ENCODE assay signal across 1 cellular context in the genomic region with DNA sequence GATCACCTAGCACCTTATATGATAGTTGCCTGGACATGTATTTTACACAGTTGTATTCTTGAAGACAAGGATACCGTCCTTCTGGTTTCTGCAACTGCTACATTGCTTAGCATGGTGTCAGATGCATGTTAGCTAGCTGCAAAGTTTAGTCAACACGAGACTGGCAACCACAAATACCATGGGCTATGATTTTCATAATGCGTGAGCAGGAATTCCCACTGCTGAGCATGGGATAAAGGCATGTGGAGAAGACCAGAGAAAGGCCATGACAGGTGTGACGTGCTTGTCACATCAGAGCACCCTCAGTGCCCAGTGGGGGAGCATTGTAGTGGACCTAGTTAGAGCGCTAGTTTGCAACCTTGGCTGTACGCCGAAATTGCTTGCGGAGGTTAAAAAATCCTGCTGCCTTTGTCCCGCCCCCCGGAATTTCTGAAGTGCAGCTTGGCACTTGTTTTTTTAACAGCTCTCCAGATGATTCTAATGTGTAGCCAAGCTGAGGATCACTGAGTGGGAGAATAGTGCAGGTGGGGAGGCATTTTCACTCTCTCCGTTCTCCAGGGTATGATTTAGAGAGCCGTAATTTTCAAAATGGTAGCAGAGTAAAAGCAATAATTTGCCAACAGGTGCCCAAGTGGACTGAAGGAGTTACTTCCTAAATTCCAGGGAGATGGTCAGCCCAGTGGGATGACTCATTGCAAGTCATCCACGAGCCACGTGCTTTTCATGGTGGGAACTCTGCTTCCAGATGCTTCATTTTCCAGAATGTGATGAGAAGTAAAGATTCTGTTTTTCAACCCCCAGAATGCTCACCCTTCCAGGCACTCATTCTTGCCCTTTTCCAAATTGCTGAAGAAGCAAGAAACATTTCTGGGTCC.
TF ChIP-seq lines count a peak whose summit lies in the region.

No MANE protein-coding gene starts in this region.

TF ChIP-seq in SK-N-SH, 30 proteins besides CTCF, POLR2A, EP300 and RAD21 (continued from another document):
- no peak for TF ChIP-seq CHD2 (IDR thresholded peaks at IDR 0.05; ENCODE audit: low read length, partially characterized antibody)
- TF ChIP-seq MXI1 (IDR thresholded peaks at IDR 0.05; ENCODE audit: low read depth, low read length): no peak
- no peak for TF ChIP-seq GATA2 (CRISPR knock-in tag; IDR thresholded peaks at IDR 0.05)
- no peak for TF ChIP-seq NRF1 (IDR thresholded peaks at IDR 0.05; ENCODE audit: low read depth, low read length)
- TF ChIP-seq, protein P1, sequence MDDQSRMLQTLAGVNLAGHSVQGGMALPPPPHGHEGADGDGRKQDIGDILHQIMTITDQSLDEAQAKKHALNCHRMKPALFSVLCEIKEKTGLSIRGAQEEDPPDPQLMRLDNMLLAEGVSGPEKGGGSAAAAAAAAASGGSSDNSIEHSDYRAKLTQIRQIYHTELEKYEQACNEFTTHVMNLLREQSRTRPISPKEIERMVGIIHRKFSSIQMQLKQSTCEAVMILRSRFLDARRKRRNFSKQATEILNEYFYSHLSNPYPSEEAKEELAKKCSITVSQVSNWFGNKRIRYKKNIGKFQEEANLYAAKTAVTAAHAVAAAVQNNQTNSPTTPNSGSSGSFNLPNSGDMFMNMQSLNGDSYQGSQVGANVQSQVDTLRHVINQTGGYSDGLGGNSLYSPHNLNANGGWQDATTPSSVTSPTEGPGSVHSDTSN (IDR thresholded peaks at IDR 0.05): no peak
- no peak for TF ChIP-seq FOXJ3 (CRISPR knock-in tag; IDR thresholded peaks at IDR 0.05)
- no peak for TF ChIP-seq MEF2A (IDR thresholded peaks at IDR 0.05; ENCODE audit: borderline replicate concordance, low read depth)
- no peak for TF ChIP-seq SIN3A (IDR thresholded peaks at IDR 0.05; ENCODE audit: borderline replicate concordance, low read depth, low read length)
- TF ChIP-seq POLR2AphosphoS5 (IDR thresholded peaks at IDR 0.05; ENCODE audit: low read depth, low read length): no peak; the same call in 1 of the 2 replicates
- TF ChIP-seq, protein P2, sequence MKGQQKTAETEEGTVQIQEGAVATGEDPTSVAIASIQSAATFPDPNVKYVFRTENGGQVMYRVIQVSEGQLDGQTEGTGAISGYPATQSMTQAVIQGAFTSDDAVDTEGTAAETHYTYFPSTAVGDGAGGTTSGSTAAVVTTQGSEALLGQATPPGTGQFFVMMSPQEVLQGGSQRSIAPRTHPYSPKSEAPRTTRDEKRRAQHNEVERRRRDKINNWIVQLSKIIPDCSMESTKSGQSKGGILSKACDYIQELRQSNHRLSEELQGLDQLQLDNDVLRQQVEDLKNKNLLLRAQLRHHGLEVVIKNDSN (IDR thresholded peaks at IDR 0.05; ENCODE audit: borderline replicate concordance, low read depth): peak; percentile 61; the same call in 1 of the 2 replicates
- no peak for TF ChIP-seq TAF1 (IDR thresholded peaks at IDR 0.05; ENCODE audit: borderline replicate concordance, low read depth, low read length)
- peak; percentile 76 for TF ChIP-seq TCF12 (IDR thresholded peaks at IDR 0.05)
- TF ChIP-seq YY1 (IDR thresholded peaks at IDR 0.05; ENCODE audit: low read depth): peak; percentile 17; the same call in 1 of the 2 replicates
- TF ChIP-seq NFIC (IDR thresholded peaks at IDR 0.05; ENCODE audit: borderline replicate concordance): 0 out of 2 replicates have a peak, but pooled peaks have one; percentile 14
- TF ChIP-seq, protein P3, sequence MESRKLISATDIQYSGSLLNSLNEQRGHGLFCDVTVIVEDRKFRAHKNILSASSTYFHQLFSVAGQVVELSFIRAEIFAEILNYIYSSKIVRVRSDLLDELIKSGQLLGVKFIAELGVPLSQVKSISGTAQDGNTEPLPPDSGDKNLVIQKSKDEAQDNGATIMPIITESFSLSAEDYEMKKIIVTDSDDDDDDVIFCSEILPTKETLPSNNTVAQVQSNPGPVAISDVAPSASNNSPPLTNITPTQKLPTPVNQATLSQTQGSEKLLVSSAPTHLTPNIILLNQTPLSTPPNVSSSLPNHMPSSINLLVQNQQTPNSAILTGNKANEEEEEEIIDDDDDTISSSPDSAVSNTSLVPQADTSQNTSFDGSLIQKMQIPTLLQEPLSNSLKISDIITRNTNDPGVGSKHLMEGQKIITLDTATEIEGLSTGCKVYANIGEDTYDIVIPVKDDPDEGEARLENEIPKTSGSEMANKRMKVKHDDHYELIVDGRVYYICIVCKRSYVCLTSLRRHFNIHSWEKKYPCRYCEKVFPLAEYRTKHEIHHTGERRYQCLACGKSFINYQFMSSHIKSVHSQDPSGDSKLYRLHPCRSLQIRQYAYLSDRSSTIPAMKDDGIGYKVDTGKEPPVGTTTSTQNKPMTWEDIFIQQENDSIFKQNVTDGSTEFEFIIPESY (IDR thresholded peaks at IDR 0.05; ENCODE audit: borderline replicate concordance, low read depth): no peak
- TF ChIP-seq, protein P4, sequence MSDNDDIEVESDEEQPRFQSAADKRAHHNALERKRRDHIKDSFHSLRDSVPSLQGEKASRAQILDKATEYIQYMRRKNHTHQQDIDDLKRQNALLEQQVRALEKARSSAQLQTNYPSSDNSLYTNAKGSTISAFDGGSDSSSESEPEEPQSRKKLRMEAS (IDR thresholded peaks at IDR 0.05; ENCODE audit: low read depth): peak; percentile 99
- no peak for TF ChIP-seq RCOR1 (IDR thresholded peaks at IDR 0.05; ENCODE audit: low read length)
- TF ChIP-seq GABPA (IDR thresholded peaks at IDR 0.05; ENCODE audit: low read depth): no peak
- TF ChIP-seq FOSL2 (IDR thresholded peaks at IDR 0.05; ENCODE audit: borderline replicate concordance, low read depth): peak; percentile 94
- TF ChIP-seq FOXM1 (IDR thresholded peaks at IDR 0.05; ENCODE audit: low read depth): no peak
- no peak for TF ChIP-seq ELF1 (IDR thresholded peaks at IDR 0.05)
- TF ChIP-seq, protein P5, sequence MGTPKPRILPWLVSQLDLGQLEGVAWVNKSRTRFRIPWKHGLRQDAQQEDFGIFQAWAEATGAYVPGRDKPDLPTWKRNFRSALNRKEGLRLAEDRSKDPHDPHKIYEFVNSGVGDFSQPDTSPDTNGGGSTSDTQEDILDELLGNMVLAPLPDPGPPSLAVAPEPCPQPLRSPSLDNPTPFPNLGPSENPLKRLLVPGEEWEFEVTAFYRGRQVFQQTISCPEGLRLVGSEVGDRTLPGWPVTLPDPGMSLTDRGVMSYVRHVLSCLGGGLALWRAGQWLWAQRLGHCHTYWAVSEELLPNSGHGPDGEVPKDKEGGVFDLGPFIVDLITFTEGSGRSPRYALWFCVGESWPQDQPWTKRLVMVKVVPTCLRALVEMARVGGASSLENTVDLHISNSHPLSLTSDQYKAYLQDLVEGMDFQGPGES (IDR thresholded peaks at IDR 0.05; ENCODE audit: low read depth, low read length): no peak
- peak; percentile 84 for TF ChIP-seq JUND (IDR thresholded peaks at IDR 0.05)
